In the genomic region with DNA sequence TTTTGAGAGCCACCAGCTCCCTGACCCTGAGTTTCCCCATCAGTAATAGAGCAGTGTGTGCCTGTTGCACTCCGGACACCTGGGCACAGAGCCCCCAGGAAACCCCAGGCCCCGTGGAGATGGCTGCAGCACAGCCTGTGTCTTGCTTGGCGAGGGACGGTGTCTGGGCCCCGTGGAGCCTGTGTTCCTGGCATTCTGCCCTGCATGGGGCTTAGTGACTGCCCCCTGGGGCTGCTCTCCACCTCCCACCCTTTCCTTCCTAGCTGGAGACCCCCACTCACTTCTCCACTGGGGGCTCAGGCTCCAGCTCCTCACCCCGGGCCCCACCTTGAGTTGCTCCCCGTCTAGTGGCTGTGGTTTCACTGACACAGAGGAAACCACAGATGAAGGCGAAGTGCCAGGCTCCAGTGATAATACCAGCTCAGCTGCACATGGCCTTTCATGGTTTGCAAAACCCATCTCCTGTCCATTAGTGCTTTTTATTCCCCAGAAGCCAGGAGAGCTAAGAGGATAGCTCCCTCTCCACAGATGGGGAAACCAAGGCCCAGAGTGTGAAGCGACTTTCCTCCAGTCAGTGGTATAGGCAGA, we compare ENCODE assay signal across 17 cellular contexts. TPM values are rescaled to one million over a fixed set of nuclear protein-coding genes. Genes with fewer than 3 reads are reported as not detected.
DNase-seq lines count a peak whose midpoint lies in the region; ATAC-seq lines count a peak whose summit lies in the region.
"Had no signal": no experiment of that assay in that cellular context is flagged by ENCODE, and none has a peak within 500 bp of the region (broad histone marks: within the 10 kb centered on the region; RNA-seq: fewer than 3 reads in every experiment).

No MANE protein-coding gene starts in this region.

- H3K27me3 Mint-ChIP-seq in central memory CD8-positive, alpha-beta T cell, result no peaks in the 10 kb centered on the region
- peaks cover 2% of the 10 kb centered on the region for H3K27me3 Mint-ChIP-seq in activated CD4-positive, alpha-beta T cell treated with anti-CD3 and anti-CD28 coated beads for 36 hours
- H3K27me3 Mint-ChIP-seq: dendritic cell treated with granulocyte-macrophage colony-stimulating factor and Interleukin-4, amounts not matched to agents 40 ng/mL and 50 ng/mL, for 4 days had no signal

- ATAC-seq in central memory CD8-positive, alpha-beta T cell (replicated peaks; ENCODE audit: extremely low read depth, poor library complexity, severe bottlenecking), result no peak
- no peak for ATAC-seq in GM18502 (IDR thresholded peaks at IDR 0.05; ENCODE audit: poor library complexity, unreplicated experiment)
- ATAC-seq in activated CD4-positive, alpha-beta T cell treated with anti-CD3 and anti-CD28 coated beads for 36 hours, result no peak
- ATAC-seq: activated naive CD8-positive, alpha-beta T cell treated with anti-CD3 and anti-CD28 coated beads, Interleukin-2, amount 50 U/mL, for 24 hours; stimulated activated naive CD8-positive, alpha-beta T cell treated with anti-CD3 and anti-CD28 coated beads, Interleukin-15, Interleukin-2, amounts not matched to agents 100 U/mL and 50 U/mL, for 24 hours had no signal

- POLR2A ChIA-PET in activated CD4-positive, alpha-beta T cell treated with anti-CD3 and anti-CD28 coated beads for 36 hours (lab: Charles Lee), result no interaction called here

- CTCF ChIA-PET in activated CD4-positive, alpha-beta T cell treated with anti-CD3 and anti-CD28 coated beads for 36 hours (lab: Charles Lee), result interaction anchor here (1.3 kb wide), 1 partner anchor 11 kb away, joined by 4 read pairs; no protein-coding TSS in a partner anchor

- DNase-seq in EL (peak; percentile 50), Kasumi-1 (lab: John Stamatoyannopoulos, UW) (peak; percentile 30 to 32), posterior vena cava (ENCODE audit: low spot score) (peak; percentile 37), head of caudate nucleus (no peak)
- DNase-seq in central memory CD8-positive, alpha-beta T cell (ENCODE audit: low spot score in 2 of 2), result no peak
- no peak for DNase-seq in activated CD4-positive, alpha-beta T cell treated with anti-CD3 and anti-CD28 coated beads for 36 hours
- DNase-seq: activated B cell treated with CpG ODN at 0.5 μM for 24 hours; activated naive CD8-positive, alpha-beta T cell treated with anti-CD3 and anti-CD28 coated beads, Interleukin-2, amount 50 U/mL, for 24 hours; esophagus squamous epithelium; GOT3; MM.1S; NCI-H2081 treated with DMSO at 0.1 percent for 48 hours; stimulated activated naive CD8-positive, alpha-beta T cell treated with anti-CD3 and anti-CD28 coated beads, Interleukin-15, Interleukin-2, amounts not matched to agents 100 U/mL and 50 U/mL, for 24 hours; uterus had no signal

- H3K36me3 Mint-ChIP-seq in central memory CD8-positive, alpha-beta T cell (ENCODE audit: insufficient read depth), result no peaks in the 10 kb centered on the region
- no peaks in the 10 kb centered on the region for H3K36me3 Mint-ChIP-seq in activated CD4-positive, alpha-beta T cell treated with anti-CD3 and anti-CD28 coated beads for 36 hours (ENCODE audit: low read depth)

- intact Hi-C loops in posterior vena cava (cut with DNase I), result no loop called here
- intact Hi-C loops in head of caudate nucleus (cut with DNase I), result no loop called here
- intact Hi-C loops in activated CD4-positive, alpha-beta T cell treated with anti-CD3 and anti-CD28 coated beads for 36 hours (cut with DNase I, micrococcal nuclease), result no loop called here

- H3K4me1 Mint-ChIP-seq in central memory CD8-positive, alpha-beta T cell, result peaks cover 13% of the 10 kb centered on the region
- no peaks in the 10 kb centered on the region for H3K4me1 Mint-ChIP-seq in activated CD4-positive, alpha-beta T cell treated with anti-CD3 and anti-CD28 coated beads for 36 hours
- H3K4me1 Mint-ChIP-seq: activated B cell treated with CpG ODN at 0.5 μM for 24 hours had no signal

- H3K9me3 Mint-ChIP-seq in central memory CD8-positive, alpha-beta T cell, result no peaks in the 10 kb centered on the region
- no peaks in the 10 kb centered on the region for H3K9me3 Mint-ChIP-seq in activated CD4-positive, alpha-beta T cell treated with anti-CD3 and anti-CD28 coated beads for 36 hours (ENCODE audit: low read depth)
- H3K9me3 Mint-ChIP-seq: activated B cell treated with CpG ODN at 0.5 μM for 24 hours; activated naive CD8-positive, alpha-beta T cell treated with anti-CD3 and anti-CD28 coated beads, Interleukin-2, amount 50 U/mL, for 24 hours; dendritic cell treated with granulocyte-macrophage colony-stimulating factor and Interleukin-4, amounts not matched to agents 40 ng/mL and 50 ng/mL, for 4 days had no signal

- H3K4me3 Mint-ChIP-seq in central memory CD8-positive, alpha-beta T cell, result peak overlapping the region; percentile 25
- H3K4me3 Mint-ChIP-seq in activated CD4-positive, alpha-beta T cell treated with anti-CD3 and anti-CD28 coated beads for 36 hours, result no peak overlapping the region
- H3K4me3 Mint-ChIP-seq: activated B cell treated with CpG ODN at 0.5 μM for 24 hours; activated naive CD8-positive, alpha-beta T cell treated with anti-CD3 and anti-CD28 coated beads, Interleukin-2, amount 50 U/mL, for 24 hours; dendritic cell treated with granulocyte-macrophage colony-stimulating factor and Interleukin-4, amounts not matched to agents 40 ng/mL and 50 ng/mL, for 4 days had no signal

- peak overlapping the region; percentile 11 for H3K27ac Mint-ChIP-seq in central memory CD8-positive, alpha-beta T cell (ENCODE audit: low read depth)
- H3K27ac Mint-ChIP-seq in activated CD4-positive, alpha-beta T cell treated with anti-CD3 and anti-CD28 coated beads for 36 hours, result no peak overlapping the region
- H3K27ac Mint-ChIP-seq: activated B cell treated with CpG ODN at 0.5 μM for 24 hours; activated naive CD8-positive, alpha-beta T cell treated with anti-CD3 and anti-CD28 coated beads, Interleukin-2, amount 50 U/mL, for 24 hours; dendritic cell treated with granulocyte-macrophage colony-stimulating factor and Interleukin-4, amounts not matched to agents 40 ng/mL and 50 ng/mL, for 4 days had no signal

RNA-seq across cellular contexts. Expression of gene DMRTB1, which starts 39.5 kb away (rescaled TPM):
- not detected for total RNA-seq in posterior vena cava
- total RNA-seq in activated CD4-positive, alpha-beta T cell treated with anti-CD3 and anti-CD28 coated beads for 36 hours, result under 1 TPM; 0.23 to 0.25 TPM
- total RNA-seq: activated B cell treated with CpG ODN at 0.5 μM for 24 hours, esophagus squamous epithelium, lung microvascular endothelial cell, uterus had no signal

Comparison
In these comparisons a context has a peak if more than half of its experiments do, and no peak if none do; other contexts are left out.
1. DNase-seq: peak in EL (single experiment), Kasumi-1 (2 of 2) and posterior vena cava (single experiment); none in central memory CD8-positive, alpha-beta T cell (0 of 2), head of caudate nucleus (0 of 42) and activated CD4-positive, alpha-beta T cell treated with anti-CD3 and anti-CD28 coated beads for 36 hours (single experiment).